8 cellular contexts compared by ENCODE assay signal in the genomic region with DNA sequence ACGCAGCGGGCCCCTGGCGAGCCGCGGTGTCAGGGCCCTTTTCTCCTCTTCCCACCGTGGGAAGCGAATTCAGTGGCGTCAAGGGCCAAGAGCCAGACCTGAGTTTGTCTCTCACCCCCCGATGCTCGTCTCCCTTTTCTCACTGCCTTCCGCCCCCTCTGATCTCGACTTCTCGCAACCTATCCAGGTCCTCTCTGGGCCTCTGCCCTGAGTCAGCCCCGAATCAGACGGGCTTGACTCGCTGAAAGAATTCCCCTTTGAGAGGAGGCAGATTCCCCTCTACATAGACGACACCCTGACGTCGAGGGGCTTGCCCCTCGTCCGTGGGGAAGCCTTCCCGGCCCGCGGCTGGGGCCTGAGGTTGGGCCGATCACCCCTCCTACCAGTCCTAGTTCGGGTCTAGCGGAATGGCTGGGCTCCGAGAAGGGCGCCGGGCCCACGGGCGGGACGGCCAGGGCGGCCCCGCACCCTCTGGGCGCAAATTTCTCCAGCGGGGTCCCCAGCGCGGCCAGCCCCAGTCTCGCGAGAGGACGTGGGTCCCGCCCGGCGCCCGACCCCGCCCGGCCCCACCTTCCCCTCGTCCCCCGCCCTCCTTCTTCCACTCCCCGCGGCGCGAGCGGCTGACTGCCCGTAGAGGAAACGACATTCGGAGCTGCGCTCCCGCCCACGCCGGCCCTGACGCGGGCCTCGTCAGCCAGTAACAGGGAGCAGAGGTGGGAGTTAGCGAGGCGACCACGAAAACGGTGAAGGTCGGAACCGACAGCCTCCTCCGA. TPM values are rescaled to one million over a fixed set of nuclear protein-coding genes. Genes with fewer than 3 reads are reported as not detected.
A peak's percentile ranks its signal among the peaks of the same experiment; 100 is the strongest.
DNase-seq lines count a peak whose midpoint lies in the region; ATAC-seq and TF ChIP-seq lines count a peak whose summit lies in the region.

A gene with protein sequence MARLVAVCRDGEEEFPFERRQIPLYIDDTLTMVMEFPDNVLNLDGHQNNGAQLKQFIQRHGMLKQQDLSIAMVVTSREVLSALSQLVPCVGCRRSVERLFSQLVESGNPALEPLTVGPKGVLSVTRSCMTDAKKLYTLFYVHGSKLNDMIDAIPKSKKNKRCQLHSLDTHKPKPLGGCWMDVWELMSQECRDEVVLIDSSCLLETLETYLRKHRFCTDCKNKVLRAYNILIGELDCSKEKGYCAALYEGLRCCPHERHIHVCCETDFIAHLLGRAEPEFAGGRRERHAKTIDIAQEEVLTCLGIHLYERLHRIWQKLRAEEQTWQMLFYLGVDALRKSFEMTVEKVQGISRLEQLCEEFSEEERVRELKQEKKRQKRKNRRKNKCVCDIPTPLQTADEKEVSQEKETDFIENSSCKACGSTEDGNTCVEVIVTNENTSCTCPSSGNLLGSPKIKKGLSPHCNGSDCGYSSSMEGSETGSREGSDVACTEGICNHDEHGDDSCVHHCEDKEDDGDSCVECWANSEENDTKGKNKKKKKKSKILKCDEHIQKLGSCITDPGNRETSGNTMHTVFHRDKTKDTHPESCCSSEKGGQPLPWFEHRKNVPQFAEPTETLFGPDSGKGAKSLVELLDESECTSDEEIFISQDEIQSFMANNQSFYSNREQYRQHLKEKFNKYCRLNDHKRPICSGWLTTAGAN (plus strand): TSS at position 600 of the 773 bp plus-strand sequence. CDS start 806 bp downstream, outside the sequence.

- H3K4me1 Mint-ChIP-seq in chondrocyte (ENCODE audit: low read depth): peaks cover 38% of the 10 kb centered on the region

- no peak for TF ChIP-seq CTCF in chondrocyte (IDR thresholded peaks at IDR 0.05)

- ATAC-seq in HG03442 (IDR thresholded peaks at IDR 0.05; ENCODE audit: unreplicated experiment): peak; percentile 50

- H3K27me3 Mint-ChIP-seq in chondrocyte (ENCODE audit: low read depth): no peaks in the 10 kb centered on the region

- peak within 1 kb of the TSS; percentile 99 for H3K27ac Mint-ChIP-seq in chondrocyte (ENCODE audit: unreplicated experiment)

- peak within 1 kb of the TSS; percentile 94 for H3K4me3 Mint-ChIP-seq in chondrocyte (ENCODE audit: unreplicated experiment)

- H3K36me3 Mint-ChIP-seq in chondrocyte (ENCODE audit: low read depth): no peaks in the 10 kb centered on the region

- DNase-seq in Ammon's horn (ENCODE audit: low spot score) (peak; percentile 93), GM19240 (ENCODE audit: insufficient read length, low spot score) (peak; percentile 37), NCI-H524 treated with DMSO at 0.1 percent for 48 hours (lab: John Stamatoyannopoulos, UW) (peak; percentile 26), chondrocyte (ENCODE audit: low spot score) (peak; percentile 98), kidney tubule cell (ENCODE audit: low spot score) (peak; percentile 92)
- DNase-seq in activated CD4-positive, alpha-beta T cell treated with anti-CD3 and anti-CD28 coated beads for 4 hours: peak; percentile 87 to 95
- peak; percentile 84 to 89 for DNase-seq in stimulated activated CD4-positive, alpha-beta T cell treated with anti-CD3 and anti-CD28 coated beads, Interleukin-15, amount 100 ng/mL, for 48 hours (ENCODE audit: low read depth in 2 of 2)

- H3K9me3 Mint-ChIP-seq in chondrocyte (ENCODE audit: low read depth): no peaks in the 10 kb centered on the region

RNA-seq across cellular contexts. Expression of the gene that starts here (rescaled TPM):
- 62.7 to 70.8 TPM (median 68.2 TPM) in 3 replicates for total RNA-seq in chondrocyte

Comparison
In these comparisons a context has a peak if more than half of its experiments do, and no peak if none do; other contexts are left out.
1. Peak in every context shown above with its lines: DNase-seq and ATAC-seq.
2. DNase-seq: peak in every context shown above with its lines; median percentile 98 in chondrocyte; 93 in Ammon's horn; 92 in kidney tubule cell; 91 in activated CD4-positive, alpha-beta T cell treated with anti-CD3 and anti-CD28 coated beads for 4 hours; 86 in stimulated activated CD4-positive, alpha-beta T cell treated with anti-CD3 and anti-CD28 coated beads, Interleukin-15, amount 100 ng/mL, for 48 hours; 37 in GM19240; 26 in NCI-H524 treated with DMSO at 0.1 percent for 48 hours.